30 cellular contexts compared by ENCODE assay signal in the genomic region with DNA sequence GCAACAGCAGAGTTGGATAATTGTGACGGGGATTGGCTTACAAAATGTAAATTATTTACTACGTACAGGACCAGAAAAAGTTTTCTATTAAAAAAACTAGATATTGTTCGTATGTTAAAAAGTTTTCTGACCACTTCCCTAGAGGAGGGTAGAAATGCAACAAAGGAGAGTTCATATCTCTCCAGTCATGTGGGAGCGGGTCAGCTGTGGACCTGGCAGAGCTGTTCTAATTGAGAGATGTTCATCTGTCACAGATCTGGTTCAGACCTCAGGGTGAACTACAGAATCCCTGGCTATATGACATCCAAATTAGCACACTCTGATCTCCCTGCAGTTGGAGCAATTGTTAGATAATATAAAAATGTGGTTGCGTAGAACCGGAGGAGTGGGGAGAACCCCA.
"Had no signal": no experiment of that assay in that cellular context is flagged by ENCODE, and none has a peak within 500 bp of the region (broad histone marks: within the 10 kb centered on the region; RNA-seq: fewer than 3 reads in every experiment).

No MANE protein-coding gene starts in this region.

- H3K27ac ChIP-seq: ascending aorta, cardiac muscle cell, VCaP had no signal

- H3K9me3 ChIP-seq: ascending aorta had no signal

- H3K27me3 ChIP-seq: ascending aorta, cardiac muscle cell had no signal

- H3K36me3 ChIP-seq: ascending aorta, cardiac muscle cell had no signal

- DNase-seq: activated B cell treated with CpG ODN at 0.5 μM for 24 hours; activated CD4-positive, alpha-beta memory T cell treated with anti-CD3 and anti-CD28 coated beads, Interleukin-2, amount 10 ng/mL, durations not matched to agents 7 days and 5 days; activated CD4-positive, alpha-beta T cell treated with anti-CD3 and anti-CD28 coated beads for 4 hours; activated CD4-positive, alpha-beta T cell treated with anti-CD3 and anti-CD28 coated beads, Interleukin-2, amount 10 ng/mL, durations not matched to agents 7 days and 5 days; activated CD4-positive, alpha-beta T cell treated with anti-CD3 and anti-CD28 coated beads, Interleukin-2, amount 50 U/mL, for 48 hours; activated CD4-positive, CD25-positive, alpha-beta regulatory T cell treated with anti-CD3 and anti-CD28 coated beads, Interleukin-2, amount 50 U/mL, for 72 hours; activated CD8-positive, alpha-beta memory T cell treated with anti-CD3 and anti-CD28 coated beads for 24 hours; activated CD8-positive, alpha-beta memory T cell treated with anti-CD3 and anti-CD28 coated beads, Interleukin-2, amount 10 ng/mL, durations not matched to agents 7 days and 5 days; activated CD8-positive, alpha-beta memory T cell treated with anti-CD3 and anti-CD28 coated beads, Interleukin-2, amount 50 U/mL, for 48 hours; activated CD8-positive, alpha-beta T cell treated with anti-CD3 and anti-CD28 coated beads, Interleukin-2, amount 10 ng/mL, durations not matched to agents 7 days and 5 days; activated effector memory CD4-positive, alpha-beta T cell treated with Interleukin-2 at 50 U/mL for 16 hours; activated gamma-delta T cell; activated naive CD4-positive, alpha-beta T cell treated with anti-CD3 and anti-CD28 coated beads, Interleukin-2, amount 10 ng/mL, durations not matched to agents 7 days and 5 days; activated naive CD4-positive, alpha-beta T cell treated with Interleukin-2 at 50 U/mL for 16 hours; activated naive CD8-positive, alpha-beta T cell treated with anti-CD3 and anti-CD28 coated beads, Interleukin-2, amount 10 ng/mL, durations not matched to agents 7 days and 5 days; activated naive CD8-positive, alpha-beta T cell treated with anti-CD3 and anti-CD28 coated beads, Interleukin-2, amount 50 U/mL, for 24 hours; activated T-cell treated with anti-CD3 and anti-CD28 coated beads, Interleukin-2, amount 50 U/mL, for 24 hours; activated T-cell treated with anti-CD3 and anti-CD28 coated beads, Interleukin-2, amount 50 U/mL, for 48 hours; amygdala; anterior cingulate cortex; caudate nucleus; cerebellar nuclear complex; T-helper 1 cell; T-helper 2 cell; T-helper 9 cell had no signal

- FAIRE-seq: bronchial epithelial cell, TTC549 had no signal

- H3K4me1 ChIP-seq: ascending aorta had no signal

- H3K4me3 ChIP-seq: ascending aorta, cardiac muscle cell had no signal

- ATAC-seq: activated CD8-positive, alpha-beta memory T cell treated with anti-CD3 and anti-CD28 coated beads, Interleukin-2, amount 10 ng/mL, durations not matched to agents 7 days and 5 days; activated CD8-positive, alpha-beta T cell treated with anti-CD3 and anti-CD28 coated beads, Interleukin-2, amount 10 ng/mL, durations not matched to agents 7 days and 5 days; activated naive CD8-positive, alpha-beta T cell treated with anti-CD3 and anti-CD28 coated beads, Interleukin-2, amount 50 U/mL, for 24 hours had no signal
